2 cellular contexts compared by ENCODE assay signal in the genomic region with DNA sequence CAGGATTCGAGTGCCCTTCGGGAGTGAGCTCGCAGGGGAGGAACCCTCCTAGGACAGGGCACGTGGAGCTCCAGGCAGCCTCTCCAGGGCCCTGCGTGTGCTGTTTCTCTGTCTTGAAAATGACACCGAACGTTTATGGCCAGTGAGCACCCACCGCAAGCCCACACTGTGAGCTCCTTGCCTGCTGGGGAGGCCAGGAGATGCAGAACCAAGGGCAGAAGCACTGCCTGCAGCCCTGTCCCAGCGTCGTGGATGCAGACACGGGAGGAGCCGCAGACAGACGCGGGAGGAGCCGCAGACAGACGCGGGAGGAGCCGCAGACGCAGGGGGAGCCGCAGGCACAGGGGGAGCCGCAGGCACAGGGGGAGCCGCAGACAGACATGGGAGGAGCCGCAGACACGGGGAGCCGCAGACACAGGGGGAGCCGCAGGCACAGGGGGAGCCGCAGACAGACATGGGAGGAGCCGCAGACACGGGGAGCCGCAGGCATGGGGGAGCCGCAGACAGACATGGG.
TF ChIP-seq lines count a peak whose summit lies in the region.

No MANE protein-coding gene starts in this region.

TF ChIP-seq in SK-N-SH treated with all-trans-retinoic acid at 6 μM for 48 hours, 23 proteins besides CTCF, POLR2A, EP300 and RAD21 (continued from another document):
- TF ChIP-seq, protein P1, sequence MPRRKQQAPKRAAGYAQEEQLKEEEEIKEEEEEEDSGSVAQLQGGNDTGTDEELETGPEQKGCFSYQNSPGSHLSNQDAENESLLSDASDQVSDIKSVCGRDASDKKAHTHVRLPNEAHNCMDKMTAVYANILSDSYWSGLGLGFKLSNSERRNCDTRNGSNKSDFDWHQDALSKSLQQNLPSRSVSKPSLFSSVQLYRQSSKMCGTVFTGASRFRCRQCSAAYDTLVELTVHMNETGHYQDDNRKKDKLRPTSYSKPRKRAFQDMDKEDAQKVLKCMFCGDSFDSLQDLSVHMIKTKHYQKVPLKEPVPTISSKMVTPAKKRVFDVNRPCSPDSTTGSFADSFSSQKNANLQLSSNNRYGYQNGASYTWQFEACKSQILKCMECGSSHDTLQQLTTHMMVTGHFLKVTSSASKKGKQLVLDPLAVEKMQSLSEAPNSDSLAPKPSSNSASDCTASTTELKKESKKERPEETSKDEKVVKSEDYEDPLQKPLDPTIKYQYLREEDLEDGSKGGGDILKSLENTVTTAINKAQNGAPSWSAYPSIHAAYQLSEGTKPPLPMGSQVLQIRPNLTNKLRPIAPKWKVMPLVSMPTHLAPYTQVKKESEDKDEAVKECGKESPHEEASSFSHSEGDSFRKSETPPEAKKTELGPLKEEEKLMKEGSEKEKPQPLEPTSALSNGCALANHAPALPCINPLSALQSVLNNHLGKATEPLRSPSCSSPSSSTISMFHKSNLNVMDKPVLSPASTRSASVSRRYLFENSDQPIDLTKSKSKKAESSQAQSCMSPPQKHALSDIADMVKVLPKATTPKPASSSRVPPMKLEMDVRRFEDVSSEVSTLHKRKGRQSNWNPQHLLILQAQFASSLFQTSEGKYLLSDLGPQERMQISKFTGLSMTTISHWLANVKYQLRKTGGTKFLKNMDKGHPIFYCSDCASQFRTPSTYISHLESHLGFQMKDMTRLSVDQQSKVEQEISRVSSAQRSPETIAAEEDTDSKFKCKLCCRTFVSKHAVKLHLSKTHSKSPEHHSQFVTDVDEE (CRISPR knock-in tag; IDR thresholded peaks at IDR 0.05) = no peak
- TF ChIP-seq RARB (CRISPR knock-in tag; IDR thresholded peaks at IDR 0.05) = no peak
- TF ChIP-seq BACH2 (CRISPR knock-in tag; IDR thresholded peaks at IDR 0.05; ENCODE audit: borderline replicate concordance) = no peak
- TF ChIP-seq ISL1 (CRISPR knock-in tag; IDR thresholded peaks at IDR 0.05) = no peak
- TF ChIP-seq OSR1 (CRISPR knock-in tag; IDR thresholded peaks at IDR 0.05) = no peak
- TF ChIP-seq, protein P2, sequence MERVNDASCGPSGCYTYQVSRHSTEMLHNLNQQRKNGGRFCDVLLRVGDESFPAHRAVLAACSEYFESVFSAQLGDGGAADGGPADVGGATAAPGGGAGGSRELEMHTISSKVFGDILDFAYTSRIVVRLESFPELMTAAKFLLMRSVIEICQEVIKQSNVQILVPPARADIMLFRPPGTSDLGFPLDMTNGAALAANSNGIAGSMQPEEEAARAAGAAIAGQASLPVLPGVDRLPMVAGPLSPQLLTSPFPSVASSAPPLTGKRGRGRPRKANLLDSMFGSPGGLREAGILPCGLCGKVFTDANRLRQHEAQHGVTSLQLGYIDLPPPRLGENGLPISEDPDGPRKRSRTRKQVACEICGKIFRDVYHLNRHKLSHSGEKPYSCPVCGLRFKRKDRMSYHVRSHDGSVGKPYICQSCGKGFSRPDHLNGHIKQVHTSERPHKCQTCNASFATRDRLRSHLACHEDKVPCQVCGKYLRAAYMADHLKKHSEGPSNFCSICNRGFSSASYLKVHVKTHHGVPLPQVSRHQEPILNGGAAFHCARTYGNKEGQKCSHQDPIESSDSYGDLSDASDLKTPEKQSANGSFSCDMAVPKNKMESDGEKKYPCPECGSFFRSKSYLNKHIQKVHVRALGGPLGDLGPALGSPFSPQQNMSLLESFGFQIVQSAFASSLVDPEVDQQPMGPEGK (CRISPR knock-in tag; IDR thresholded peaks at IDR 0.05; ENCODE audit: borderline replicate concordance) = no peak
- no peak for TF ChIP-seq GLIS3 (CRISPR knock-in tag; IDR thresholded peaks at IDR 0.05)
- no peak for TF ChIP-seq ARNTL (CRISPR knock-in tag; IDR thresholded peaks at IDR 0.05; ENCODE audit: borderline replicate concordance, low read depth)

TF ChIP-seq in HepG2, 621 proteins besides CTCF, POLR2A, EP300 and RAD21 (continued from another document):
- TF ChIP-seq, protein P3, sequence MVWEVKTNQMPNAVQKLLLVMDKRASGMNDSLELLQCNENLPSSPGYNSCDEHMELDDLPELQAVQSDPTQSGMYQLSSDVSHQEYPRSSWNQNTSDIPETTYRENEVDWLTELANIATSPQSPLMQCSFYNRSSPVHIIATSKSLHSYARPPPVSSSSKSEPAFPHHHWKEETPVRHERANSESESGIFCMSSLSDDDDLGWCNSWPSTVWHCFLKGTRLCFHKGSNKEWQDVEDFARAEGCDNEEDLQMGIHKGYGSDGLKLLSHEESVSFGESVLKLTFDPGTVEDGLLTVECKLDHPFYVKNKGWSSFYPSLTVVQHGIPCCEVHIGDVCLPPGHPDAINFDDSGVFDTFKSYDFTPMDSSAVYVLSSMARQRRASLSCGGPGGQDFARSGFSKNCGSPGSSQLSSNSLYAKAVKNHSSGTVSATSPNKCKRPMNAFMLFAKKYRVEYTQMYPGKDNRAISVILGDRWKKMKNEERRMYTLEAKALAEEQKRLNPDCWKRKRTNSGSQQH (CRISPR knock-in tag; IDR thresholded peaks at IDR 0.05; ENCODE audit: low read depth) = no peak
